28 cellular contexts compared by ENCODE assay signal in genomic region chr2:181760521-181760920, GRCh38.
"Had no signal": no experiment of that assay in that cellular context is flagged by ENCODE, and none has a peak within 500 bp of the region (broad histone marks: within the 10 kb centered on the region; RNA-seq: fewer than 3 reads in every experiment).

No MANE protein-coding gene starts in this region.

- H3K9me3 Mint-ChIP-seq: activated naive CD8-positive, alpha-beta T cell treated with anti-CD3 and anti-CD28 coated beads, Interleukin-2, amount 50 U/mL, for 24 hours; activated T-cell treated with anti-CD3 and anti-CD28 coated beads, Interleukin-2, amount 50 U/mL, for 4 hours; central memory CD8-positive, alpha-beta T cell had no signal

- H3K4me2 ChIP-seq: KMS-11 had no signal

- H3K4me3 Mint-ChIP-seq: activated CD4-positive, alpha-beta T cell treated with anti-CD3 and anti-CD28 coated beads, Interleukin-2, amount 10 ng/mL, durations not matched to agents 24 days and 14 days; activated CD8-positive, alpha-beta memory T cell treated with anti-CD3 and anti-CD28 coated beads, Interleukin-2, amount 10 ng/mL, durations not matched to agents 7 days and 5 days; activated naive CD8-positive, alpha-beta T cell treated with anti-CD3 and anti-CD28 coated beads, Interleukin-2, amount 50 U/mL, for 24 hours; activated T-cell treated with anti-CD3 and anti-CD28 coated beads, Interleukin-2, amount 50 U/mL, for 4 hours; central memory CD8-positive, alpha-beta T cell; WTC11 had no signal

- H3K36me3 ChIP-seq: ascending aorta, MG63 had no signal

- ATAC-seq: activated CD8-positive, alpha-beta memory T cell treated with anti-CD3 and anti-CD28 coated beads, Interleukin-2, amount 10 ng/mL, durations not matched to agents 7 days and 5 days; activated naive CD4-positive, alpha-beta T cell treated with anti-CD3 and anti-CD28 coated beads, Interleukin-2, amount 50 U/mL, for 72 hours; activated naive CD8-positive, alpha-beta T cell treated with anti-CD3 and anti-CD28 coated beads, Interleukin-2, amount 50 U/mL, for 24 hours; activated T-cell treated with anti-CD3 and anti-CD28 coated beads, Interleukin-2, amount 50 U/mL, for 4 hours; body of pancreas; WTC11 had no signal

- H3K9me3 ChIP-seq: ascending aorta, body of pancreas, MG63 had no signal

- H3K27ac ChIP-seq: ascending aorta, body of pancreas, KMS-11 had no signal

- H3K4me1 Mint-ChIP-seq: activated CD4-positive, alpha-beta T cell treated with anti-CD3 and anti-CD28 coated beads, Interleukin-2, amount 10 ng/mL, durations not matched to agents 24 days and 14 days; activated CD8-positive, alpha-beta memory T cell treated with anti-CD3 and anti-CD28 coated beads, Interleukin-2, amount 10 ng/mL, durations not matched to agents 7 days and 5 days; activated naive CD8-positive, alpha-beta T cell treated with anti-CD3 and anti-CD28 coated beads, Interleukin-2, amount 50 U/mL, for 24 hours; central memory CD8-positive, alpha-beta T cell had no signal

- H3K27ac Mint-ChIP-seq: activated CD4-positive, alpha-beta T cell treated with anti-CD3 and anti-CD28 coated beads, Interleukin-2, amount 10 ng/mL, durations not matched to agents 24 days and 14 days; activated CD8-positive, alpha-beta memory T cell treated with anti-CD3 and anti-CD28 coated beads, Interleukin-2, amount 10 ng/mL, durations not matched to agents 7 days and 5 days; activated naive CD4-positive, alpha-beta T cell treated with anti-CD3 and anti-CD28 coated beads, Interleukin-2, amount 50 U/mL, for 72 hours; activated naive CD8-positive, alpha-beta T cell treated with anti-CD3 and anti-CD28 coated beads, Interleukin-2, amount 50 U/mL, for 24 hours; WTC11 had no signal

- H3K36me3 Mint-ChIP-seq: activated CD8-positive, alpha-beta memory T cell treated with anti-CD3 and anti-CD28 coated beads, Interleukin-2, amount 10 ng/mL, durations not matched to agents 7 days and 5 days; activated naive CD4-positive, alpha-beta T cell treated with anti-CD3 and anti-CD28 coated beads, Interleukin-2, amount 50 U/mL, for 72 hours; WTC11 had no signal

- DNase-seq: activated CD4-positive, alpha-beta T cell treated with anti-CD3 and anti-CD28 coated beads for 1 hour; activated CD4-positive, alpha-beta T cell treated with anti-CD3 and anti-CD28 coated beads, Interleukin-2, amount 10 ng/mL, durations not matched to agents 24 days and 14 days; activated CD4-positive, alpha-beta T cell treated with anti-CD3 and anti-CD28 coated beads, Interleukin-2, amount 50 U/mL, for 48 hours; activated CD8-positive, alpha-beta memory T cell treated with anti-CD3 and anti-CD28 coated beads, Interleukin-2, amount 10 ng/mL, durations not matched to agents 7 days and 5 days; activated effector memory CD4-positive, alpha-beta T cell treated with anti-CD3 and anti-CD28 coated beads, Interleukin-2, amount 50 U/mL, for 16 hours; activated naive CD4-positive, alpha-beta T cell treated with Interleukin-2 at 50 U/mL for 16 hours; activated naive CD8-positive, alpha-beta T cell treated with anti-CD3 and anti-CD28 coated beads, Interleukin-2, amount 50 U/mL, for 24 hours; activated T-cell treated with anti-CD3 and anti-CD28 coated beads, Interleukin-2, amount 50 U/mL, for 4 hours; amniotic stem cell; body of pancreas; MG63; MV-4-11; NCI-H1092 treated with DMSO at 0.1 percent for 48 hours; NCI-H1417 treated with DMSO at 0.1 percent for 48 hours; NCI-H1694; NCI-H2029 treated with DMSO at 0.1 percent for 48 hours; NCI-H345; NCI-H510A; NCI-H69; NK-92 treated with Interleukin-12 subunit alpha and Interleukin-12 subunit beta, amount 100 ng/mL, for 24 hours; SHP77; T-helper 2 cell; T1000 had no signal

- H3K9ac ChIP-seq: KMS-11 had no signal

- H3K4me1 ChIP-seq: ascending aorta, body of pancreas had no signal

- H3K27me3 ChIP-seq: ascending aorta, body of pancreas, MG63 had no signal

- H3K4me3 ChIP-seq: ascending aorta, body of pancreas, MG63 had no signal
